1 cellular context compared by ENCODE assay signal in the genomic region with DNA sequence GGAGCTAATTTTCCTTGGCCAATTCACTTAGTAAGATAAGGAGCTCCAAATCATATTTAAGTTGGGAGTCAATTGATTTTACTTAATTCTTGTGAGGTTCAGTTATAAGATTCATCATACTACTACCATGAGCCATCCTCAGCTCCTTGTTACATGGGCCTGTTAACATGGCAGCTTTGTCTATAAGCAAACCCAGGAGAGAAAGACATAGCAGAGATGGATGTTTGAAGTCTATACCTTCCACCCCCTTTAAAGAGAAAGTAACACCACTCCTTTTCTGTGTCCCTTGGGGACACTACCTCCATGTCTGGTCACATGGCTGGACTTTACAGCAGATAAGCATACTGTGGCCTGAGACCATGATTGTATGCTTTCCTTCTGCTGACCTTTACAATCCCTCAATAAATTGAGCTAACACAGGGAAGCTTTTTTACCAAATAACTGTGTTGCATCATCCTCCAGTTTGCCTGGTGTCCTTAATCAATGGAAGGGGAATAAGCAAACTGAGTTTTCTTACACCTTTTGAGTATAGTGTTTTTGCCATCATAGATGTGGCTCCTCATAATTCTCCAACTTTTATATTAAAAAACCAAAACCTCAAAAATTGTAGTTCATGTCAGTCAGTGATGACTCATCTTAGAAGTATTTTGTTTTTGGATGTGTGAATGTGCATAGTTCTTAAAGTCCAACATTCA.
TF ChIP-seq lines count a peak whose summit lies in the region.

No MANE protein-coding gene starts in this region.

TF ChIP-seq in HepG2, 621 proteins besides CTCF, POLR2A, EP300 and RAD21 (continued from another document and continues in another):
- TF ChIP-seq, protein P1, sequence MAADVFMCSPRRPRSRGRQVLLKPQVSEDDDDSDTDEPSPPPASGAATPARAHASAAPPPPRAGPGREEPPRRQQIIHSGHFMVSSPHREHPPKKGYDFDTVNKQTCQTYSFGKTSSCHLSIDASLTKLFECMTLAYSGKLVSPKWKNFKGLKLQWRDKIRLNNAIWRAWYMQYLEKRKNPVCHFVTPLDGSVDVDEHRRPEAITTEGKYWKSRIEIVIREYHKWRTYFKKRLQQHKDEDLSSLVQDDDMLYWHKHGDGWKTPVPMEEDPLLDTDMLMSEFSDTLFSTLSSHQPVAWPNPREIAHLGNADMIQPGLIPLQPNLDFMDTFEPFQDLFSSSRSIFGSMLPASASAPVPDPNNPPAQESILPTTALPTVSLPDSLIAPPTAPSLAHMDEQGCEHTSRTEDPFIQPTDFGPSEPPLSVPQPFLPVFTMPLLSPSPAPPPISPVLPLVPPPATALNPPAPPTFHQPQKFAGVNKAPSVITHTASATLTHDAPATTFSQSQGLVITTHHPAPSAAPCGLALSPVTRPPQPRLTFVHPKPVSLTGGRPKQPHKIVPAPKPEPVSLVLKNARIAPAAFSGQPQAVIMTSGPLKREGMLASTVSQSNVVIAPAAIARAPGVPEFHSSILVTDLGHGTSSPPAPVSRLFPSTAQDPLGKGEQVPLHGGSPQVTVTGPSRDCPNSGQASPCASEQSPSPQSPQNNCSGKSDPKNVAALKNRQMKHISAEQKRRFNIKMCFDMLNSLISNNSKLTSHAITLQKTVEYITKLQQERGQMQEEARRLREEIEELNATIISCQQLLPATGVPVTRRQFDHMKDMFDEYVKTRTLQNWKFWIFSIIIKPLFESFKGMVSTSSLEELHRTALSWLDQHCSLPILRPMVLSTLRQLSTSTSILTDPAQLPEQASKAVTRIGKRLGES (CRISPR knock-in tag; IDR thresholded peaks at IDR 0.05; ENCODE audit: borderline replicate concordance), result no peak
- TF ChIP-seq TAF1 (CRISPR knock-in tag; IDR thresholded peaks at IDR 0.05) (no peak), SMARCC2 (IDR thresholded peaks at IDR 0.05) (0 out of 2 replicates have a peak, but pooled peaks have one; percentile 17), HCFC1 (IDR thresholded peaks at IDR 0.05; ENCODE audit: low read depth, low read length) (no peak), ZNF460 (CRISPR knock-in tag; IDR thresholded peaks at IDR 0.05; ENCODE audit: borderline replicate concordance) (no peak), ZNF24 (IDR thresholded peaks at IDR 0.05) (0 out of 2 replicates have a peak, but pooled peaks have one; percentile 24), TAF15 (IDR thresholded peaks at IDR 0.05; ENCODE audit: low read depth, low read length, poor library complexity, severe bottlenecking) (no peak), SP4 (CRISPR knock-in tag; IDR thresholded peaks at IDR 0.05) (no peak), TOE1 (CRISPR knock-in tag; IDR thresholded peaks at IDR 0.05) (no peak), ONECUT2 (CRISPR knock-in tag; IDR thresholded peaks at IDR 0.05) (0 out of 2 replicates have a peak, but pooled peaks have one; percentile 50), CHD4 (IDR thresholded peaks at IDR 0.05; ENCODE audit: borderline replicate concordance, low read length) (no peak), ZFY (CRISPR knock-in tag; IDR thresholded peaks at IDR 0.05) (no peak), RBM39 (IDR thresholded peaks at IDR 0.05; ENCODE audit: low read depth, low read length, poor library complexity, severe bottlenecking) (no peak), MTF1 (CRISPR knock-in tag; IDR thresholded peaks at IDR 0.05) (no peak), FOXK2 (IDR thresholded peaks at IDR 0.05) (no peak), SOX6 (IDR thresholded peaks at IDR 0.05) (no peak), SOX6 (CRISPR knock-in tag; IDR thresholded peaks at IDR 0.05) (peak; percentile 47; the same call in 1 of the 2 replicates), EED (CRISPR knock-in tag; IDR thresholded peaks at IDR 0.05) (no peak), ZIK1 (CRISPR knock-in tag; IDR thresholded peaks at IDR 0.05; ENCODE audit: borderline replicate concordance, low read depth) (no peak), CBX5 (CRISPR knock-in tag; IDR thresholded peaks at IDR 0.05; ENCODE audit: borderline replicate concordance) (no peak), RXRB (CRISPR knock-in tag; IDR thresholded peaks at IDR 0.05; ENCODE audit: borderline replicate concordance) (no peak), ZFP36L2 (CRISPR knock-in tag; IDR thresholded peaks at IDR 0.05) (no peak), GPN1 (CRISPR knock-in tag; IDR thresholded peaks at IDR 0.05; ENCODE audit: borderline replicate concordance) (no peak)
- TF ChIP-seq, protein P2, sequence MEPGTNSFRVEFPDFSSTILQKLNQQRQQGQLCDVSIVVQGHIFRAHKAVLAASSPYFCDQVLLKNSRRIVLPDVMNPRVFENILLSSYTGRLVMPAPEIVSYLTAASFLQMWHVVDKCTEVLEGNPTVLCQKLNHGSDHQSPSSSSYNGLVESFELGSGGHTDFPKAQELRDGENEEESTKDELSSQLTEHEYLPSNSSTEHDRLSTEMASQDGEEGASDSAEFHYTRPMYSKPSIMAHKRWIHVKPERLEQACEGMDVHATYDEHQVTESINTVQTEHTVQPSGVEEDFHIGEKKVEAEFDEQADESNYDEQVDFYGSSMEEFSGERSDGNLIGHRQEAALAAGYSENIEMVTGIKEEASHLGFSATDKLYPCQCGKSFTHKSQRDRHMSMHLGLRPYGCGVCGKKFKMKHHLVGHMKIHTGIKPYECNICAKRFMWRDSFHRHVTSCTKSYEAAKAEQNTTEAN (CRISPR knock-in tag; conservative IDR thresholded peaks at IDR 0.05), result no peak
- TF ChIP-seq, protein P3, sequence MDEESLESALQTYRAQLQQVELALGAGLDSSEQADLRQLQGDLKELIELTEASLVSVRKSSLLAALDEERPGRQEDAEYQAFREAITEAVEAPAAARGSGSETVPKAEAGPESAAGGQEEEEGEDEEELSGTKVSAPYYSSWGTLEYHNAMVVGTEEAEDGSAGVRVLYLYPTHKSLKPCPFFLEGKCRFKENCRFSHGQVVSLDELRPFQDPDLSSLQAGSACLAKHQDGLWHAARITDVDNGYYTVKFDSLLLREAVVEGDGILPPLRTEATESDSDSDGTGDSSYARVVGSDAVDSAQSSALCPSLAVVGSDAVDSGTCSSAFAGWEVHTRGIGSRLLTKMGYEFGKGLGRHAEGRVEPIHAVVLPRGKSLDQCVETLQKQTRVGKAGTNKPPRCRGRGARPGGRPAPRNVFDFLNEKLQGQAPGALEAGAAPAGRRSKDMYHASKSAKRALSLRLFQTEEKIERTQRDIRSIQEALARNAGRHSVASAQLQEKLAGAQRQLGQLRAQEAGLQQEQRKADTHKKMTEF (CRISPR knock-in tag; IDR thresholded peaks at IDR 0.05), result peak; percentile 35; the same call in 1 of the 2 replicates
- TF ChIP-seq, protein P4, sequence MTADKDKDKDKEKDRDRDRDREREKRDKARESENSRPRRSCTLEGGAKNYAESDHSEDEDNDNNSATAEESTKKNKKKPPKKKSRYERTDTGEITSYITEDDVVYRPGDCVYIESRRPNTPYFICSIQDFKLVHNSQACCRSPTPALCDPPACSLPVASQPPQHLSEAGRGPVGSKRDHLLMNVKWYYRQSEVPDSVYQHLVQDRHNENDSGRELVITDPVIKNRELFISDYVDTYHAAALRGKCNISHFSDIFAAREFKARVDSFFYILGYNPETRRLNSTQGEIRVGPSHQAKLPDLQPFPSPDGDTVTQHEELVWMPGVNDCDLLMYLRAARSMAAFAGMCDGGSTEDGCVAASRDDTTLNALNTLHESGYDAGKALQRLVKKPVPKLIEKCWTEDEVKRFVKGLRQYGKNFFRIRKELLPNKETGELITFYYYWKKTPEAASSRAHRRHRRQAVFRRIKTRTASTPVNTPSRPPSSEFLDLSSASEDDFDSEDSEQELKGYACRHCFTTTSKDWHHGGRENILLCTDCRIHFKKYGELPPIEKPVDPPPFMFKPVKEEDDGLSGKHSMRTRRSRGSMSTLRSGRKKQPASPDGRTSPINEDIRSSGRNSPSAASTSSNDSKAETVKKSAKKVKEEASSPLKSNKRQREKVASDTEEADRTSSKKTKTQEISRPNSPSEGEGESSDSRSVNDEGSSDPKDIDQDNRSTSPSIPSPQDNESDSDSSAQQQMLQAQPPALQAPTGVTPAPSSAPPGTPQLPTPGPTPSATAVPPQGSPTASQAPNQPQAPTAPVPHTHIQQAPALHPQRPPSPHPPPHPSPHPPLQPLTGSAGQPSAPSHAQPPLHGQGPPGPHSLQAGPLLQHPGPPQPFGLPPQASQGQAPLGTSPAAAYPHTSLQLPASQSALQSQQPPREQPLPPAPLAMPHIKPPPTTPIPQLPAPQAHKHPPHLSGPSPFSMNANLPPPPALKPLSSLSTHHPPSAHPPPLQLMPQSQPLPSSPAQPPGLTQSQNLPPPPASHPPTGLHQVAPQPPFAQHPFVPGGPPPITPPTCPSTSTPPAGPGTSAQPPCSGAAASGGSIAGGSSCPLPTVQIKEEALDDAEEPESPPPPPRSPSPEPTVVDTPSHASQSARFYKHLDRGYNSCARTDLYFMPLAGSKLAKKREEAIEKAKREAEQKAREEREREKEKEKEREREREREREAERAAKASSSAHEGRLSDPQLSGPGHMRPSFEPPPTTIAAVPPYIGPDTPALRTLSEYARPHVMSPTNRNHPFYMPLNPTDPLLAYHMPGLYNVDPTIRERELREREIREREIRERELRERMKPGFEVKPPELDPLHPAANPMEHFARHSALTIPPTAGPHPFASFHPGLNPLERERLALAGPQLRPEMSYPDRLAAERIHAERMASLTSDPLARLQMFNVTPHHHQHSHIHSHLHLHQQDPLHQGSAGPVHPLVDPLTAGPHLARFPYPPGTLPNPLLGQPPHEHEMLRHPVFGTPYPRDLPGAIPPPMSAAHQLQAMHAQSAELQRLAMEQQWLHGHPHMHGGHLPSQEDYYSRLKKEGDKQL (CRISPR knock-in tag; IDR thresholded peaks at IDR 0.05; ENCODE audit: low read depth), result no peak
- TF ChIP-seq, protein P5, sequence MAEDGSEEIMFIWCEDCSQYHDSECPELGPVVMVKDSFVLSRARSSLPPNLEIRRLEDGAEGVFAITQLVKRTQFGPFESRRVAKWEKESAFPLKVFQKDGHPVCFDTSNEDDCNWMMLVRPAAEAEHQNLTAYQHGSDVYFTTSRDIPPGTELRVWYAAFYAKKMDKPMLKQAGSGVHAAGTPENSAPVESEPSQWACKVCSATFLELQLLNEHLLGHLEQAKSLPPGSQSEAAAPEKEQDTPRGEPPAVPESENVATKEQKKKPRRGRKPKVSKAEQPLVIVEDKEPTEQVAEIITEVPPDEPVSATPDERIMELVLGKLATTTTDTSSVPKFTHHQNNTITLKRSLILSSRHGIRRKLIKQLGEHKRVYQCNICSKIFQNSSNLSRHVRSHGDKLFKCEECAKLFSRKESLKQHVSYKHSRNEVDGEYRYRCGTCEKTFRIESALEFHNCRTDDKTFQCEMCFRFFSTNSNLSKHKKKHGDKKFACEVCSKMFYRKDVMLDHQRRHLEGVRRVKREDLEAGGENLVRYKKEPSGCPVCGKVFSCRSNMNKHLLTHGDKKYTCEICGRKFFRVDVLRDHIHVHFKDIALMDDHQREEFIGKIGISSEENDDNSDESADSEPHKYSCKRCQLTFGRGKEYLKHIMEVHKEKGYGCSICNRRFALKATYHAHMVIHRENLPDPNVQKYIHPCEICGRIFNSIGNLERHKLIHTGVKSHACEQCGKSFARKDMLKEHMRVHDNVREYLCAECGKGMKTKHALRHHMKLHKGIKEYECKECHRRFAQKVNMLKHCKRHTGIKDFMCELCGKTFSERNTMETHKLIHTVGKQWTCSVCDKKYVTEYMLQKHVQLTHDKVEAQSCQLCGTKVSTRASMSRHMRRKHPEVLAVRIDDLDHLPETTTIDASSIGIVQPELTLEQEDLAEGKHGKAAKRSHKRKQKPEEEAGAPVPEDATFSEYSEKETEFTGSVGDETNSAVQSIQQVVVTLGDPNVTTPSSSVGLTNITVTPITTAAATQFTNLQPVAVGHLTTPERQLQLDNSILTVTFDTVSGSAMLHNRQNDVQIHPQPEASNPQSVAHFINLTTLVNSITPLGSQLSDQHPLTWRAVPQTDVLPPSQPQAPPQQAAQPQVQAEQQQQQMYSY (CRISPR knock-in tag; IDR thresholded peaks at IDR 0.05), result no peak
- TF ChIP-seq, protein P6, sequence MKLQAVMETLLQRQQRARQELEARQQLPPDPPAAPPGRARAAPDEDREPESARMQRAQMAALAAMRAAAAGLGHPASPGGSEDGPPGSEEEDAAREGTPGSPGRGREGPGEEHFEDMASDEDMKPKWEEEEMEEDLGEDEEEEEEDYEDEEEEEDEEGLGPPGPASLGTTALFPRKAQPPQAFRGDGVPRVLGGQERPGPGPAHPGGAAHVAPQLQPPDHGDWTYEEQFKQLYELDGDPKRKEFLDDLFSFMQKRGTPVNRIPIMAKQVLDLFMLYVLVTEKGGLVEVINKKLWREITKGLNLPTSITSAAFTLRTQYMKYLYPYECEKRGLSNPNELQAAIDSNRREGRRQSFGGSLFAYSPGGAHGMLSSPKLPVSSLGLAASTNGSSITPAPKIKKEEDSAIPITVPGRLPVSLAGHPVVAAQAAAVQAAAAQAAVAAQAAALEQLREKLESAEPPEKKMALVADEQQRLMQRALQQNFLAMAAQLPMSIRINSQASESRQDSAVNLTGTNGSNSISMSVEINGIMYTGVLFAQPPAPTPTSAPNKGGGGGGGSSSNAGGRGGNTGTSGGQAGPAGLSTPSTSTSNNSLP (IDR thresholded peaks at IDR 0.05; ENCODE audit: low read depth, low read length), result no peak
- TF ChIP-seq, protein P7, sequence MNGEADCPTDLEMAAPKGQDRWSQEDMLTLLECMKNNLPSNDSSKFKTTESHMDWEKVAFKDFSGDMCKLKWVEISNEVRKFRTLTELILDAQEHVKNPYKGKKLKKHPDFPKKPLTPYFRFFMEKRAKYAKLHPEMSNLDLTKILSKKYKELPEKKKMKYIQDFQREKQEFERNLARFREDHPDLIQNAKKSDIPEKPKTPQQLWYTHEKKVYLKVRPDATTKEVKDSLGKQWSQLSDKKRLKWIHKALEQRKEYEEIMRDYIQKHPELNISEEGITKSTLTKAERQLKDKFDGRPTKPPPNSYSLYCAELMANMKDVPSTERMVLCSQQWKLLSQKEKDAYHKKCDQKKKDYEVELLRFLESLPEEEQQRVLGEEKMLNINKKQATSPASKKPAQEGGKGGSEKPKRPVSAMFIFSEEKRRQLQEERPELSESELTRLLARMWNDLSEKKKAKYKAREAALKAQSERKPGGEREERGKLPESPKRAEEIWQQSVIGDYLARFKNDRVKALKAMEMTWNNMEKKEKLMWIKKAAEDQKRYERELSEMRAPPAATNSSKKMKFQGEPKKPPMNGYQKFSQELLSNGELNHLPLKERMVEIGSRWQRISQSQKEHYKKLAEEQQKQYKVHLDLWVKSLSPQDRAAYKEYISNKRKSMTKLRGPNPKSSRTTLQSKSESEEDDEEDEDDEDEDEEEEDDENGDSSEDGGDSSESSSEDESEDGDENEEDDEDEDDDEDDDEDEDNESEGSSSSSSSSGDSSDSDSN (CRISPR knock-in tag; IDR thresholded peaks at IDR 0.05), result no peak
- TF ChIP-seq, protein P8, sequence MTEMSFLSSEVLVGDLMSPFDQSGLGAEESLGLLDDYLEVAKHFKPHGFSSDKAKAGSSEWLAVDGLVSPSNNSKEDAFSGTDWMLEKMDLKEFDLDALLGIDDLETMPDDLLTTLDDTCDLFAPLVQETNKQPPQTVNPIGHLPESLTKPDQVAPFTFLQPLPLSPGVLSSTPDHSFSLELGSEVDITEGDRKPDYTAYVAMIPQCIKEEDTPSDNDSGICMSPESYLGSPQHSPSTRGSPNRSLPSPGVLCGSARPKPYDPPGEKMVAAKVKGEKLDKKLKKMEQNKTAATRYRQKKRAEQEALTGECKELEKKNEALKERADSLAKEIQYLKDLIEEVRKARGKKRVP (CRISPR knock-in tag; IDR thresholded peaks at IDR 0.05), result peak; percentile 92 to 93
- TF ChIP-seq, protein P9, sequence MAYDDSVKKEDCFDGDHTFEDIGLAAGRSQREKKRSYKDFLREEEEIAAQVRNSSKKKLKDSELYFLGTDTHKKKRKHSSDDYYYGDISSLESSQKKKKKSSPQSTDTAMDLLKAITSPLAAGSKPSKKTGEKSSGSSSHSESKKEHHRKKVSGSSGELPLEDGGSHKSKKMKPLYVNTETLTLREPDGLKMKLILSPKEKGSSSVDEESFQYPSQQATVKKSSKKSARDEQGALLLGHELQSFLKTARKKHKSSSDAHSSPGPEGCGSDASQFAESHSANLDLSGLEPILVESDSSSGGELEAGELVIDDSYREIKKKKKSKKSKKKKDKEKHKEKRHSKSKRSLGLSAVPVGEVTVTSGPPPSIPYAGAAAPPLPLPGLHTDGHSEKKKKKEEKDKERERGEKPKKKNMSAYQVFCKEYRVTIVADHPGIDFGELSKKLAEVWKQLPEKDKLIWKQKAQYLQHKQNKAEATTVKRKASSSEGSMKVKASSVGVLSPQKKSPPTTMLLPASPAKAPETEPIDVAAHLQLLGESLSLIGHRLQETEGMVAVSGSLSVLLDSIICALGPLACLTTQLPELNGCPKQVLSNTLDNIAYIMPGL (CRISPR knock-in tag; IDR thresholded peaks at IDR 0.05; ENCODE audit: borderline replicate concordance in 1 of 2, low read depth in 1 of 2), result no peak
